ENCODE assay signal across 26 cellular contexts in the genomic region with DNA sequence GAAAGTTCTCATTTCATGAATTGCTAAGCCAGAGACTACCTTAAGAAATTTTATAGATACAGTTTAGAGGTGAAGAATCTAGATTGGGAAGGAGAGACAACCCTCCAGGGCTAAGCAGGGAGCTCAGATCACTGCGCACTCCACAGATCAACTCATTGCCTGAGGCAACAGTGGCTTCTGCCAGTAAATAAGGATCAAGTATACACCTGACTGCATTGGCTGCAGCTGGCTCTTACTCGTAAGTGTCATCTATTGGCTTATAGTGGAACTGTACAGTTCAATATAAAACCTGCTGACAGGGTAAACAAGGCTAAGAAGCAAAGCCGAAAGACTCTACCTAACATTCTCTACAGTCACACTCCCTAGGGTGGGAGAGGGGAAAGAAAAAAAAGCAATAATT. TPM values are rescaled to one million over a fixed set of nuclear protein-coding genes. Genes with fewer than 3 reads are reported as not detected.
DNase-seq lines count a peak whose midpoint lies in the region; ATAC-seq, FAIRE-seq and TF ChIP-seq lines count a peak whose summit lies in the region.
"Had no signal": no experiment of that assay in that cellular context is flagged by ENCODE, and none has a peak within 500 bp of the region (broad histone marks: within the 10 kb centered on the region; RNA-seq: fewer than 3 reads in every experiment).

No MANE protein-coding gene starts in this region.

- no peak overlapping the region for H3K4me3 Mint-ChIP-seq in naive thymus-derived CD4-positive, alpha-beta T cell
- H3K4me3 Mint-ChIP-seq: activated naive CD8-positive, alpha-beta T cell treated with anti-CD3 and anti-CD28 coated beads for 36 hours; activated T-helper 1 cell treated with anti-CD3 and anti-CD28 coated beads, Interleukin-12 subunit alpha, Interleukin-12 subunit beta, Interleukin-2, Interleukin-4 antibody, amounts not matched to agents 30 ng/mL and 10 ng/mL and 1 ng/mL, durations not matched to agents 14 hours and 24 hours and 36 hours; CD8-positive, alpha-beta T cell; effector memory CD8-positive, alpha-beta T cell had no signal

- FAIRE-seq in urothelium cell line (lab: Jason Lieb, UNC) = no peak
- FAIRE-seq: GM18507 had no signal

- no peak overlapping the region for H3K27ac Mint-ChIP-seq in naive thymus-derived CD4-positive, alpha-beta T cell
- H3K27ac Mint-ChIP-seq: activated naive CD8-positive, alpha-beta T cell treated with anti-CD3 and anti-CD28 coated beads for 36 hours; activated T-helper 1 cell treated with anti-CD3 and anti-CD28 coated beads, Interleukin-12 subunit alpha, Interleukin-12 subunit beta, Interleukin-2, Interleukin-4 antibody, amounts not matched to agents 30 ng/mL and 10 ng/mL and 1 ng/mL, durations not matched to agents 14 hours and 24 hours and 36 hours; CD8-positive, alpha-beta T cell; effector memory CD8-positive, alpha-beta T cell had no signal

- no peaks in the 10 kb centered on the region for H3K36me3 ChIP-seq in naive thymus-derived CD4-positive, alpha-beta T cell (ENCODE audit: control insufficient read depth in 2 of 3, insufficient read depth in 3 of 3, low read length in 3 of 3)
- H3K36me3 ChIP-seq in esophagus squamous epithelium = no peaks in the 10 kb centered on the region

- POLR2A ChIA-PET in naive thymus-derived CD4-positive, alpha-beta T cell (lab: Charles Lee) = no interaction called here

- TF ChIP-seq POLR2A in esophagus squamous epithelium (IDR thresholded peaks at IDR 0.05) = no peak

- no peaks in the 10 kb centered on the region for H3K4me1 ChIP-seq in naive thymus-derived CD4-positive, alpha-beta T cell (ENCODE audit: control insufficient read depth in 2 of 2, insufficient read depth in 2 of 2, low read length in 2 of 2)
- H3K4me1 ChIP-seq in esophagus squamous epithelium = no peaks in the 10 kb centered on the region

- CTCF ChIA-PET in naive thymus-derived CD4-positive, alpha-beta T cell (lab: Charles Lee) = no interaction called here

- no peak for TF ChIP-seq CTCF in epithelial cell of esophagus (IDR thresholded peaks at IDR 0.05; ENCODE audit: insufficient read depth, low read depth, low read length, missing control alignments)
- no peak for TF ChIP-seq CTCF in esophagus squamous epithelium (IDR thresholded peaks at IDR 0.05)

- DNase-seq in DMS53 (lab: John Stamatoyannopoulos, UW) = peak; percentile 77
- peak; percentile 47 for DNase-seq in NCI-H1092 treated with DMSO at 0.1 percent for 48 hours (lab: John Stamatoyannopoulos, UW)
- peak; percentile 88 for DNase-seq in NCI-H69 (lab: John Stamatoyannopoulos, UW)
- DNase-seq in epithelial cell of esophagus (ENCODE audit: low read depth) = peak; percentile 58
- no peak for DNase-seq in left ventricle myocardium superior
- DNase-seq in urothelium cell line (ENCODE audit: low spot score) = no peak
- DNase-seq in naive thymus-derived CD4-positive, alpha-beta T cell = no peak
- DNase-seq in esophagus squamous epithelium (lab: John Stamatoyannopoulos, UW) = no peak
- DNase-seq: activated CD4-positive, alpha-beta T cell treated with anti-CD3 and anti-CD28 coated beads for 1 hour; activated naive CD8-positive, alpha-beta T cell treated with anti-CD3 and anti-CD28 coated beads for 36 hours; CD8-positive, alpha-beta T cell; effector memory CD8-positive, alpha-beta T cell; head of caudate nucleus; KBM-7; NCI-H1048; NCI-H774; stimulated activated CD4-positive, alpha-beta T cell treated with anti-CD3 and anti-CD28 coated beads, Interleukin-12 subunit alpha, Interleukin-12 subunit beta, amount 100 ng/mL, for 4 hours; stimulated activated CD8-positive, alpha-beta memory T cell treated with anti-CD3 and anti-CD28 coated beads, Interleukin-4, amount 100 ng/mL, for 48 hours; T1000 had no signal

- peaks cover 0 to 2% (median 0%) of the 10 kb centered on the region in 11 donors for H3K9me3 Mint-ChIP-seq in naive thymus-derived CD4-positive, alpha-beta T cell
- H3K9me3 Mint-ChIP-seq: activated naive CD8-positive, alpha-beta T cell treated with anti-CD3 and anti-CD28 coated beads for 36 hours; activated T-helper 1 cell treated with anti-CD3 and anti-CD28 coated beads, Interleukin-12 subunit alpha, Interleukin-12 subunit beta, Interleukin-2, Interleukin-4 antibody, amounts not matched to agents 30 ng/mL and 10 ng/mL and 1 ng/mL, durations not matched to agents 14 hours and 24 hours and 36 hours; CD8-positive, alpha-beta T cell; effector memory CD8-positive, alpha-beta T cell had no signal

- 62 to 86% methylated on average over 2 to 3 of the region's 3 CpGs for WGBS in esophagus squamous epithelium, 2 donors

- no peak for ATAC-seq in left ventricle myocardium superior
- no peak for ATAC-seq in naive thymus-derived CD4-positive, alpha-beta T cell
- ATAC-seq: CD8-positive, alpha-beta T cell; effector memory CD8-positive, alpha-beta T cell had no signal

- H3K27ac ChIP-seq in naive thymus-derived CD4-positive, alpha-beta T cell (ENCODE audit: low read depth, low read length) = no peak overlapping the region
- no peak overlapping the region for H3K27ac ChIP-seq in esophagus squamous epithelium

- no peaks in the 10 kb centered on the region for H3K9me3 ChIP-seq in naive thymus-derived CD4-positive, alpha-beta T cell (ENCODE audit: control insufficient read depth in 2 of 3, low read length in 3 of 3)
- no peaks in the 10 kb centered on the region for H3K9me3 ChIP-seq in esophagus squamous epithelium

- peaks cover 0 to 6% (median 0%) of the 10 kb centered on the region in 7 donors for H3K4me1 Mint-ChIP-seq in naive thymus-derived CD4-positive, alpha-beta T cell

- H3K36me3 Mint-ChIP-seq in naive thymus-derived CD4-positive, alpha-beta T cell = no peaks in the 10 kb centered on the region
- H3K36me3 Mint-ChIP-seq: activated naive CD8-positive, alpha-beta T cell treated with anti-CD3 and anti-CD28 coated beads for 36 hours; CD8-positive, alpha-beta T cell had no signal

- H3K4me3 ChIP-seq in epithelial cell of esophagus (ENCODE audit: low read length) (no peak overlapping the region), esophagus squamous epithelium (no peak overlapping the region)
- no peak overlapping the region for H3K4me3 ChIP-seq in naive thymus-derived CD4-positive, alpha-beta T cell (ENCODE audit: low read length)
- H3K4me3 ChIP-seq: lung had no signal

- intact Hi-C loops in left ventricle myocardium superior (cut with micrococcal nuclease) (no loop called here), esophagus squamous epithelium (cut with DNase I) (no loop called here)
- intact Hi-C loops in naive thymus-derived CD4-positive, alpha-beta T cell (cut with micrococcal nuclease) = no loop called here

- H3K27me3 ChIP-seq in naive thymus-derived CD4-positive, alpha-beta T cell (ENCODE audit: control insufficient read depth in 2 of 2, insufficient read depth in 2 of 2, low read length in 2 of 2) = no peaks in the 10 kb centered on the region
- peaks cover 0 to 10% (median 0%) of the 10 kb centered on the region in 4 donors for H3K27me3 ChIP-seq in esophagus squamous epithelium

- peaks cover 39 to 69% (median 53%) of the 10 kb centered on the region in 5 donors for H3K27me3 Mint-ChIP-seq in naive thymus-derived CD4-positive, alpha-beta T cell

RNA-seq across cellular contexts. Expression of gene C1QTNF9B, which starts 18.0 kb away (rescaled TPM):
- total RNA-seq in left ventricle myocardium superior (4.1 TPM), esophagus squamous epithelium (not detected)
- not detected for total RNA-seq in naive thymus-derived CD4-positive, alpha-beta T cell
- not detected for polyA plus RNA-seq in naive thymus-derived CD4-positive, alpha-beta T cell
- total RNA-seq: activated CD8-positive, alpha-beta memory T cell treated with anti-CD3 and anti-CD28 coated beads for 36 hours; activated naive CD8-positive, alpha-beta T cell treated with anti-CD3 and anti-CD28 coated beads for 36 hours; activated T-helper 1 cell treated with anti-CD3 and anti-CD28 coated beads, Interleukin-12 subunit alpha, Interleukin-12 subunit beta, Interleukin-2, Interleukin-4 antibody, amounts not matched to agents 30 ng/mL and 10 ng/mL and 1 ng/mL, durations not matched to agents 14 hours and 24 hours and 36 hours; CD8-positive, alpha-beta T cell; Daoy; osteoblast; subcutaneous adipose tissue had no signal
- polyA plus RNA-seq: lung had no signal

RNA-seq across cellular contexts. Expression of gene MIPEP, which starts 26.1 kb away (rescaled TPM):
- total RNA-seq in left ventricle myocardium superior (48.9 TPM), esophagus squamous epithelium (10 to 100 TPM; 12.1 to 25.7 (median 19.5) TPM)
- 10 to 100 TPM in 1 of 5 experiments, 1 to 10 TPM in 4; 8.0 to 10.5 (median 9.2) TPM for total RNA-seq in naive thymus-derived CD4-positive, alpha-beta T cell
- 10 to 100 TPM; 19.1 to 20.7 TPM for polyA plus RNA-seq in naive thymus-derived CD4-positive, alpha-beta T cell

Comparison
In these comparisons a context has a peak if more than half of its experiments do, and no peak if none do; other contexts are left out.
1. DNase-seq: peak in DMS53 (single experiment), NCI-H1092 treated with DMSO at 0.1 percent for 48 hours (single experiment), NCI-H69 (single experiment) and epithelial cell of esophagus (single experiment); none in left ventricle myocardium superior (single experiment), urothelium cell line (single experiment), naive thymus-derived CD4-positive, alpha-beta T cell (0 of 9) and esophagus squamous epithelium (single experiment).